17 cellular contexts compared by ENCODE assay signal in the genomic region with DNA sequence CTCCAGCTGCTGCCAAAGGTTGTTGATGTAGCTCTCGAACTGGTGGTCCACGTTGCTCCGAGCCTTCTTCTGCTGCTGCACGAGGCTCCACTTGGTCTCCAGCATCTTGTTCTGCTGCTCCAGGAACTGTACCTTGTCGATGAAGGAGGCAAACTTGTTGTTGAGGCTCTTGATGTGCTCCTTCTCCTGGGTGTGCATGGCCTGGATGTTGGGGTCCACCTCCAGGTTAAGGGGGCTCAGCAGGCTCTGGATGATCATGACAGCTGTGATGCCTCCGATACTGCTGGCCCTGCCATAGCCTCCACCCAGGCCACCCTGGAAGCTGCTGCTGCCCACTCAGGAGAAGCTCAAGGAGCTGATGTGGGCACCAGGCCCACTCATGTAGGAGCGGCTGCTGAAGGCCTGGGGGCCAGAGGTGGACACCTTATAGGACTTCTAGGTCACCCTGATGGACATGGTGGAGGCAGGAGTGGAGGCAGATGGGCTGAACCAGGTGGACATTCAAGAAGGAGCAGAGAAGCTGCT. TPM values are rescaled to one million over a fixed set of nuclear protein-coding genes. Genes with fewer than 3 reads are reported as not detected.
DNase-seq lines count a peak whose midpoint lies in the region; ATAC-seq lines count a peak whose summit lies in the region.
"Had no signal": no experiment of that assay in that cellular context is flagged by ENCODE, and none has a peak within 500 bp of the region (broad histone marks: within the 10 kb centered on the region; RNA-seq: fewer than 3 reads in every experiment).

No MANE protein-coding gene starts in this region.

- no peaks in the 10 kb centered on the region for H3K9me3 ChIP-seq in aorta (ENCODE audit: control insufficient read depth, low read length)
- H3K9me3 ChIP-seq: Caco-2 had no signal

- no peak overlapping the region for H3K4me3 ChIP-seq in aorta (ENCODE audit: low read length in 2 of 2)
- H3K4me3 ChIP-seq: BLaER1, HAP-1 had no signal

- intact Hi-C loops in aorta (cut with DNase I), result loop anchor here in 1 of 2 donors (10.0 kb wide), 1 partner anchor 515 kb away; no protein-coding TSS in a partner anchor

- H3K36me3 ChIP-seq in aorta (ENCODE audit: control insufficient read depth in 1 of 2, insufficient read depth in 2 of 2, low read length in 1 of 2), result no peaks in the 10 kb centered on the region
- H3K36me3 ChIP-seq: BLaER1, HAP-1 had no signal

- DNase-seq in activated CD8-positive, alpha-beta memory T cell treated with anti-CD3 and anti-CD28 coated beads for 24 hours, result peak; percentile 53
- no peak for DNase-seq in activated CD8-positive, alpha-beta memory T cell treated with anti-CD3 and anti-CD28 coated beads, Interleukin-2, amount 50 U/mL, for 4 hours
- DNase-seq in mesenteric fat pad (ENCODE audit: low spot score), result peak; percentile 78
- DNase-seq in aorta, result peak; percentile 35 to 37
- no peak for DNase-seq in NCI-H526 treated with DMSO at 0.1 percent for 48 hours (lab: John Stamatoyannopoulos, UW)
- DNase-seq: Caco-2; CD4-positive, CD25-positive, alpha-beta regulatory T cell; DMS153; DND-41; GOT3; HFFc6 had no signal

- H3K27me3 ChIP-seq in aorta (ENCODE audit: control insufficient read depth in 1 of 2, insufficient read depth in 2 of 2, low read length in 1 of 2), result no peaks in the 10 kb centered on the region
- H3K27me3 ChIP-seq: BLaER1 had no signal

- no peaks in the 10 kb centered on the region for H3K4me1 ChIP-seq in aorta (ENCODE audit: control insufficient read depth in 1 of 2, insufficient read depth in 2 of 2, low read length in 2 of 2)
- H3K4me1 ChIP-seq: BLaER1, Caco-2, HAP-1 had no signal

- H3K27ac ChIP-seq in aorta (ENCODE audit: low read depth in 1 of 2, low read length in 2 of 2), result no peak overlapping the region
- H3K27ac ChIP-seq: 22Rv1, BLaER1, C4-2B had no signal

- ATAC-seq in aorta (ENCODE audit: low FRiP score), result no peak
- no peak for ATAC-seq in HG02588 (IDR thresholded peaks at IDR 0.05; ENCODE audit: unreplicated experiment)
- ATAC-seq: CD8-positive, alpha-beta T cell had no signal

- WGBS in aorta, 2 donors, result 50 to 54% methylated on average over 7 of the region's 7 CpGs

RNA-seq across cellular contexts. Expression of a gene that starts 14.9 kb away (rescaled TPM):
- total RNA-seq in mesenteric fat pad (24.8 TPM), aorta (10 to 100 TPM; 14.1 to 42.9 TPM)
- 10 to 100 TPM; 16.5 to 30.4 TPM for polyA plus RNA-seq in aorta
- total RNA-seq: Caco-2 had no signal

RNA-seq across cellular contexts. Expression of a gene that starts 48.5 kb away (rescaled TPM):
- total RNA-seq in mesenteric fat pad (31.4 TPM), aorta (10 to 100 TPM; 41.0 to 48.9 TPM)
- 10 to 100 TPM; 62.5 to 65.0 TPM for polyA plus RNA-seq in aorta

Comparison
In these comparisons a context has a peak if more than half of its experiments do, and no peak if none do; other contexts are left out.
1. DNase-seq: peak in activated CD8-positive, alpha-beta memory T cell treated with anti-CD3 and anti-CD28 coated beads for 24 hours (single experiment), mesenteric fat pad (single experiment) and aorta (2 of 2); none in activated CD8-positive, alpha-beta memory T cell treated with anti-CD3 and anti-CD28 coated beads, Interleukin-2, amount 50 U/mL, for 4 hours (single experiment) and NCI-H526 treated with DMSO at 0.1 percent for 48 hours (single experiment).